Comparison of ENCODE assay signal across 8 cellular contexts in the genomic region with DNA sequence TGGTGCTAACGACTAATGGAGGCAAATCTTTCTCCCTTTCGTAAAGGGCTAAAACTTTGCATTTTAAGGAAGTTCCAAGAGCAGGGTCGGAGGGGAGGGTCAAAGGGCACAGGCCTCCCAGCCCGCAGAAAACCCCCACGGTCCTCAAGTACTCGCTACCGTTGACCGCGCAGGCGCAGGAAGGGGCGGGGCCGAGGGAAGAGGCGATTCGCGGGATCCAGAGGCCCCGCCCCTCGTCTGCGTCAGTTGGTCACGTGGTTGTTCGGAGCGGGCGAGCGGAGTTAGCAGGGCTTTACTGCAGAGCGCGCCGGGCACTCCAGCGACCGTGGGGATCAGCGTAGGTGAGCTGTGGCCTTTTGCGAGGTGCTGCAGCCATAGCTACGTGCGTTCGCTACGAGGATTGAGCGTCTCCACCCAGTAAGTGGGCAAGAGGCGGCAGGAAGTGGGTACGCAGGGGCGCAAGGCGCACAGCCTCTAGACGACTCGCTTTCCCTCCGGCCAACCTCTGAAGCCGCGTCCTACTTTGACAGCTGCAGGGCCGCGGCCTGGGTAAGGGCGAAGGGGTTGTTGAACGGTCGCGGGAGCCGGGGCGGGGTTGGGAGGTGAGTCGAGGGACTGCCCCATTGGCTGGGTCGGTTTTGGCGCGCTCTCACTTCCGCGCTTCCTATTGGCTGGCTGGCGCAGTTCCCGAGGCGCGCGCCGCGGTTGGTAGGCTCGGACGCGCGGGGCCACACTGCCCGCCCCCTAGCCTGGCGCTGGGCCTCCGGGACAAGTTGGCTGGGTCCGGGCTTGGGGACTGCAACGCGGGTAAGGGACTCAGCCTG. TPM values are rescaled to one million over a fixed set of nuclear protein-coding genes. Genes with fewer than 3 reads are reported as not detected.
DNase-seq lines count a peak whose midpoint lies in the region; ATAC-seq, FAIRE-seq and TF ChIP-seq lines count a peak whose summit lies in the region.

A gene (plus strand): TSS at position 242 of the 824 bp plus-strand sequence. CDS start 2,310 bp downstream, outside the sequence.

- DNase-seq in AG09309 (ENCODE audit: low read depth) (no peak), NCI-H226 (peak; percentile 91), WTC11 (ENCODE audit: low spot score) (peak; percentile 99), bronchial epithelial cell (ENCODE audit: low read depth) (peak; percentile 76), iPS-NIHi11 (ENCODE audit: low spot score) (peak; percentile 96), small intestine (peak; percentile 97)

- H3K4me1 ChIP-seq in small intestine (ENCODE audit: control insufficient read depth in 2 of 2, insufficient read depth in 1 of 2, low read depth in 1 of 2, low read length in 1 of 2): peaks cover 0 to 3% of the 10 kb centered on the region in 2 donors

- no peaks in the 10 kb centered on the region for H3K27me3 ChIP-seq in bronchial epithelial cell (ENCODE audit: control insufficient read depth, insufficient read depth, low read length)
- H3K27me3 ChIP-seq in small intestine (ENCODE audit: control insufficient read depth in 2 of 2, insufficient read depth in 2 of 2, low read length in 2 of 2): no peaks in the 10 kb centered on the region

- 0 to 1% (median 1%) methylated on average over 73 to 75 of the region's 75 CpGs for WGBS in small intestine, 3 donors

- H3K27me3 Mint-ChIP-seq in WTC11 (ENCODE audit: low read depth): no peaks in the 10 kb centered on the region

- H3K4me1 Mint-ChIP-seq in WTC11: peaks cover 21% of the 10 kb centered on the region

- H3K9me3 Mint-ChIP-seq in WTC11: no peaks in the 10 kb centered on the region

- FAIRE-seq in bronchial epithelial cell (lab: Jason Lieb, UNC) (no peak), small intestine (lab: Jason Lieb, UNC) (no peak)

- H3K36me3 ChIP-seq in bronchial epithelial cell (ENCODE audit: control insufficient read depth, insufficient read depth, low read length) (no peaks in the 10 kb centered on the region), small intestine (ENCODE audit: control insufficient read depth in 2 of 2, insufficient read depth in 2 of 2, low read length in 2 of 2) (no peaks in the 10 kb centered on the region)

- H3K36me3 Mint-ChIP-seq in WTC11: peaks cover 17% of the 10 kb centered on the region

- TF ChIP-seq CTCF in AG09309 (IDR thresholded peaks at IDR 0.05; ENCODE audit: control insufficient read depth, insufficient read depth, low read depth, low read length, missing control alignments): no peak
- no peak for TF ChIP-seq CTCF in WTC11 (IDR thresholded peaks at IDR 0.05)
- no peak for TF ChIP-seq CTCF in bronchial epithelial cell (IDR thresholded peaks at IDR 0.05; ENCODE audit: insufficient read depth, low read length, severe bottlenecking)

- peak within 1 kb of the TSS; percentile 98 for H3K4me3 Mint-ChIP-seq in WTC11

- POLR2A ChIA-PET in WTC11 (lab: Charles Lee): no interaction called here

- peak within 1 kb of the TSS; percentile 84 to 96 for H3K27ac ChIP-seq in small intestine (ENCODE audit: low read depth in 1 of 2, low read length in 1 of 2)

- no peaks in the 10 kb centered on the region for H3K9me3 ChIP-seq in small intestine (ENCODE audit: control insufficient read depth, low read depth)

- peak; percentile 95 for ATAC-seq in GM19023 (IDR thresholded peaks at IDR 0.05; ENCODE audit: unreplicated experiment)
- ATAC-seq in HG03196 (IDR thresholded peaks at IDR 0.05; ENCODE audit: unreplicated experiment): peak; percentile 93
- peak; percentile 94 for ATAC-seq in WTC11

- H3K27ac Mint-ChIP-seq in WTC11: peak within 1 kb of the TSS; percentile 99

- CTCF ChIA-PET in WTC11 (lab: Charles Lee): interaction anchor here (0.6 to 2.0 kb wide), 5 partner anchors 159 to 296 kb away, joined by 3 to 5 read pairs (median 4); no protein-coding TSS in a partner anchor

- H3K4me3 ChIP-seq in AG09309 (ENCODE audit: control insufficient read depth, low read depth, low read length) (peak within 1 kb of the TSS; percentile 95), bronchial epithelial cell (ENCODE audit: low read depth, low read length) (peak within 1 kb of the TSS; percentile 100), small intestine (ENCODE audit: low read depth in 1 of 2, low read length in 2 of 2) (peak within 1 kb of the TSS; percentile 72 to 87)

TF ChIP-seq in WTC11, 78 proteins besides CTCF, POLR2A, EP300 and RAD21 (continues in another document):
- TF ChIP-seq, protein P1, sequence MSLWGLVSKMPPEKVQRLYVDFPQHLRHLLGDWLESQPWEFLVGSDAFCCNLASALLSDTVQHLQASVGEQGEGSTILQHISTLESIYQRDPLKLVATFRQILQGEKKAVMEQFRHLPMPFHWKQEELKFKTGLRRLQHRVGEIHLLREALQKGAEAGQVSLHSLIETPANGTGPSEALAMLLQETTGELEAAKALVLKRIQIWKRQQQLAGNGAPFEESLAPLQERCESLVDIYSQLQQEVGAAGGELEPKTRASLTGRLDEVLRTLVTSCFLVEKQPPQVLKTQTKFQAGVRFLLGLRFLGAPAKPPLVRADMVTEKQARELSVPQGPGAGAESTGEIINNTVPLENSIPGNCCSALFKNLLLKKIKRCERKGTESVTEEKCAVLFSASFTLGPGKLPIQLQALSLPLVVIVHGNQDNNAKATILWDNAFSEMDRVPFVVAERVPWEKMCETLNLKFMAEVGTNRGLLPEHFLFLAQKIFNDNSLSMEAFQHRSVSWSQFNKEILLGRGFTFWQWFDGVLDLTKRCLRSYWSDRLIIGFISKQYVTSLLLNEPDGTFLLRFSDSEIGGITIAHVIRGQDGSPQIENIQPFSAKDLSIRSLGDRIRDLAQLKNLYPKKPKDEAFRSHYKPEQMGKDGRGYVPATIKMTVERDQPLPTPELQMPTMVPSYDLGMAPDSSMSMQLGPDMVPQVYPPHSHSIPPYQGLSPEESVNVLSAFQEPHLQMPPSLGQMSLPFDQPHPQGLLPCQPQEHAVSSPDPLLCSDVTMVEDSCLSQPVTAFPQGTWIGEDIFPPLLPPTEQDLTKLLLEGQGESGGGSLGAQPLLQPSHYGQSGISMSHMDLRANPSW (CRISPR knock-in tag; conservative IDR thresholded peaks at IDR 0.05; ENCODE audit: low read depth): no peak
- TF ChIP-seq, protein P2, sequence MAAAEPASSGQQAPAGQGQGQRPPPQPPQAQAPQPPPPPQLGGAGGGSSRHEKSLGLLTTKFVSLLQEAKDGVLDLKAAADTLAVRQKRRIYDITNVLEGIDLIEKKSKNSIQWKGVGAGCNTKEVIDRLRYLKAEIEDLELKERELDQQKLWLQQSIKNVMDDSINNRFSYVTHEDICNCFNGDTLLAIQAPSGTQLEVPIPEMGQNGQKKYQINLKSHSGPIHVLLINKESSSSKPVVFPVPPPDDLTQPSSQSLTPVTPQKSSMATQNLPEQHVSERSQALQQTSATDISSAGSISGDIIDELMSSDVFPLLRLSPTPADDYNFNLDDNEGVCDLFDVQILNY (CRISPR knock-in tag; IDR thresholded peaks at IDR 0.05): peak; percentile 87; the same call in 1 of the 2 replicates
- TF ChIP-seq, protein P3, sequence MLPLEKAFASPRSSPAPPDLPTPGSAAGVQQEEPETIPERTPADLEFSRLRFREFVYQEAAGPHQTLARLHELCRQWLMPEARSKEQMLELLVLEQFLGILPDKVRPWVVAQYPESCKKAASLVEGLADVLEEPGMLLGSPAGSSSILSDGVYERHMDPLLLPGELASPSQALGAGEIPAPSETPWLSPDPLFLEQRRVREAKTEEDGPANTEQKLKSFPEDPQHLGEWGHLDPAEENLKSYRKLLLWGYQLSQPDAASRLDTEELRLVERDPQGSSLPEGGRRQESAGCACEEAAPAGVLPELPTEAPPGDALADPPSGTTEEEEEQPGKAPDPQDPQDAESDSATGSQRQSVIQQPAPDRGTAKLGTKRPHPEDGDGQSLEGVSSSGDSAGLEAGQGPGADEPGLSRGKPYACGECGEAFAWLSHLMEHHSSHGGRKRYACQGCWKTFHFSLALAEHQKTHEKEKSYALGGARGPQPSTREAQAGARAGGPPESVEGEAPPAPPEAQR (CRISPR knock-in tag; IDR thresholded peaks at IDR 0.05): no peak
- TF ChIP-seq ZNF671 (CRISPR knock-in tag; IDR thresholded peaks at IDR 0.05): peak; percentile 50; the same call in 1 of the 2 replicates
- no peak for TF ChIP-seq RORB (CRISPR knock-in tag; IDR thresholded peaks at IDR 0.05)
- no peak for TF ChIP-seq ZNF138 (CRISPR knock-in tag; conservative IDR thresholded peaks at IDR 0.05)
- no peak for TF ChIP-seq ESRRA (CRISPR knock-in tag; IDR thresholded peaks at IDR 0.05; ENCODE audit: borderline replicate concordance)
- TF ChIP-seq SMAD4 (CRISPR knock-in tag; IDR thresholded peaks at IDR 0.05): no peak
- no peak for TF ChIP-seq EMX1 (CRISPR knock-in tag; IDR thresholded peaks at IDR 0.05)
- no peak for TF ChIP-seq ZNF219 (CRISPR knock-in tag; IDR thresholded peaks at IDR 0.05; ENCODE audit: borderline replicate concordance)
- TF ChIP-seq SOX15 (CRISPR knock-in tag; IDR thresholded peaks at IDR 0.05): no peak
- TF ChIP-seq MXD4 (CRISPR knock-in tag; IDR thresholded peaks at IDR 0.05; ENCODE audit: borderline replicate concordance): no peak
- peak; percentile 88; the same call in 1 of the 2 replicates for TF ChIP-seq FOXP1 (CRISPR knock-in tag; IDR thresholded peaks at IDR 0.05; ENCODE audit: borderline replicate concordance)
- no peak for TF ChIP-seq OVOL2 (CRISPR knock-in tag; IDR thresholded peaks at IDR 0.05; ENCODE audit: borderline replicate concordance)
- TF ChIP-seq ZNF423 (CRISPR knock-in tag; IDR thresholded peaks at IDR 0.05): no peak
- peak; percentile 90 for TF ChIP-seq NFE2L1 (CRISPR knock-in tag; IDR thresholded peaks at IDR 0.05)
- no peak; the same call in 1 of the 2 replicates for TF ChIP-seq CREB1 (CRISPR knock-in tag; IDR thresholded peaks at IDR 0.05)
- TF ChIP-seq IRF2 (CRISPR knock-in tag; IDR thresholded peaks at IDR 0.05; ENCODE audit: borderline replicate concordance, low read depth): no peak

RNA-seq across cellular contexts. Expression of the gene that starts here (rescaled TPM):
- 83.7 to 98.5 TPM (median 88.5 TPM) in 3 replicates for total RNA-seq in WTC11 (2021)
- total RNA-seq in bronchial epithelial cell: 6.1 and 8.6 TPM in 2 replicates
- polyA plus RNA-seq in small intestine: 10 to 100 TPM; 20.8 to 34.6 (median 33.1) TPM
